In the genomic region with DNA sequence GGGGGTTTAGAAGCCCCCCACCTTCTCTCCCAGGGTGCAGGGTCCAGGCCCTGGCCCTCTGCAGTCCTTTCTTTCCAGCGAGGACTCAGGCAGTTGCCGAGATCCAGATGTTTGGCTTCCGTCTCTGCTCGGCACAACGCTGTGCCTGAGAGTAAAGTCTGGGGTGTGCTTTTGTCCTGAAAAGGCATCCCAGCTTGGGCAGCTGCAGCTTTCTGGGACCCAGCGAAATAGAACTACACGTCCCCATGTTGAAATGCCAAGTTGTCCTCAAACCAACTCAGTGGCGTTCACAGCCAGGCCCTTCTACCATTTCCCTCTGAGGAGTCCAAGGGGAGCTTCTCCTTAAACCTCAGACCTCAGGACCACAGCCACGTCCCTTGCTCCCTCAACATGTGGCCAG, we compare ENCODE assay signal across 20 cellular contexts. TPM values are rescaled to one million over a fixed set of nuclear protein-coding genes. Genes with fewer than 3 reads are reported as not detected.
"Had no signal": no experiment of that assay in that cellular context is flagged by ENCODE, and none has a peak within 500 bp of the region (broad histone marks: within the 10 kb centered on the region; RNA-seq: fewer than 3 reads in every experiment).

No MANE protein-coding gene starts in this region.

- H3K27me3 ChIP-seq: pancreas had no signal

- H3K4me3 ChIP-seq: coronary artery, heart right ventricle, lower lobe of right lung, pancreas, prostate gland had no signal

- H3K4me1 ChIP-seq: pancreas, prostate gland had no signal

- DNase-seq: central memory CD4-positive, alpha-beta T cell; effector CD4-positive, alpha-beta T cell; endodermal cell; erythroblast; foreskin melanocyte; heart right ventricle; hypothalamus; kidney glomerular epithelial cell; lower lobe of right lung; natural killer cell; occipital lobe; pancreas; retina; stimulated activated CD4-positive, alpha-beta T cell treated with anti-CD3 and anti-CD28 coated beads, Interleukin-12 subunit alpha, Interleukin-12 subunit beta, amount 100 ng/mL, for 4 hours; stimulated activated CD4-positive, alpha-beta T cell treated with anti-CD3 and anti-CD28 coated beads, Interleukin-2, amount 100 ng/mL, for 48 hours; stimulated activated naive CD8-positive, alpha-beta T cell treated with anti-CD3 and anti-CD28 coated beads, Interleukin-15, Interleukin-2, amounts not matched to agents 100 U/mL and 50 U/mL, for 24 hours; trophoblast cell had no signal

- H3K27ac ChIP-seq: coronary artery, lower lobe of right lung, pancreas, prostate gland had no signal

- ATAC-seq: lower lobe of right lung; natural killer cell; pancreas; stimulated activated naive CD8-positive, alpha-beta T cell treated with anti-CD3 and anti-CD28 coated beads, Interleukin-15, Interleukin-2, amounts not matched to agents 100 U/mL and 50 U/mL, for 24 hours had no signal

- H3K36me3 ChIP-seq: lower lobe of right lung, pancreas, prostate gland had no signal

- H3K9me3 ChIP-seq: heart right ventricle, lower lobe of right lung, pancreas, prostate gland had no signal

RNA-seq across cellular contexts. Expression of gene FGD5, which starts 23.1 kb away (rescaled TPM):
- total RNA-seq: myocyte, natural killer cell had no signal
